8 cellular contexts compared by ENCODE assay signal in the genomic region with DNA sequence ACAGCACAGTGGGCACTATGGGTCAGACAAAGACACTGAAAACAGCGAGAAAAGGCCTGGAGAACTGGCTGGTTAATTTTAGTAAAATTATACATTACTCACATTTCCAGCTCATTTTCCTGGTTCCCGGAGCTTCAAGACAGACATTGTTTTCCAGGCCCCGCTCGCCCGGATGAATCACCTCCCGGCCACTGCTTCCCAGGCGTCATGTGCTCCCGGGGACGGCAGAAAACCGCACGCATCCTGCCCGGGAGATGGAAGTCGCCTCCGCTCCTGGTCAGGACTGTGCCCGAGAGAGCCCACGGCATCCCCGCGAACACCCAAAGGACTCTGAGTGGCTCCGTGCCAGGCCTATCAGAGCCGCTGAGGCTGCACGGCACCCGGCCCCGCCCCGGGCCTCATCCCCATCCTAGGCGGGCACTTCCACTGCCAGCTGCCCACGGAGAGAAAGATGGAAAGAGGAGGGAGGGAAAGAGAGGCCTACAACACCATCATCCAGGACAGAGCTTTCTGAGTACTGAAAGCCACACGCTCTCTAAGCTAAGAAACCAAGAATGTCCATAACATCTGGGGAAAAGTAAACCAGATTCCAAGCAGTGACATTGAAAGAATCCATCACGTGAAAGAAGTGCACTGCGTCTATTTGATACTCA.
A peak's percentile ranks its signal among the peaks of the same experiment; 100 is the strongest.
DNase-seq lines count a peak whose midpoint lies in the region; ATAC-seq and TF ChIP-seq lines count a peak whose summit lies in the region.

No MANE protein-coding gene starts in this region.

- peaks cover 20% of the 10 kb centered on the region for H3K4me1 Mint-ChIP-seq in activated naive CD8-positive, alpha-beta T cell treated with anti-CD3 and anti-CD28 coated beads, Interleukin-2, amount 50 U/mL, for 24 hours
- H3K4me1 Mint-ChIP-seq in activated CD4-positive, alpha-beta T cell treated with anti-CD3 and anti-CD28 coated beads, Interleukin-2, amount 10 ng/mL, durations not matched to agents 24 days and 14 days: peaks cover 3% of the 10 kb centered on the region

- H3K36me3 ChIP-seq in cardiac muscle cell: peaks cover 11% of the 10 kb centered on the region

- no peaks in the 10 kb centered on the region for H3K9me3 Mint-ChIP-seq in activated naive CD8-positive, alpha-beta T cell treated with anti-CD3 and anti-CD28 coated beads, Interleukin-2, amount 50 U/mL, for 24 hours
- no peaks in the 10 kb centered on the region for H3K9me3 Mint-ChIP-seq in activated CD4-positive, alpha-beta T cell treated with anti-CD3 and anti-CD28 coated beads, Interleukin-2, amount 10 ng/mL, durations not matched to agents 24 days and 14 days

- DNase-seq in D341Med (ENCODE audit: low spot score) (peak; percentile 36), cardiac muscle cell (ENCODE audit: low read depth in 1 of 2, low spot score in 1 of 2) (peak in 1 of 2 donors; percentile 92), pulmonary artery endothelial cell (ENCODE audit: low read depth, low spot score) (peak; percentile 85), NCI-H526 (lab: John Stamatoyannopoulos, UW) (no peak), OCI-M1 (lab: John Stamatoyannopoulos, UW) (no peak)
- no peak for DNase-seq in activated naive CD8-positive, alpha-beta T cell treated with anti-CD3 and anti-CD28 coated beads, Interleukin-2, amount 50 U/mL, for 24 hours
- DNase-seq in activated CD4-positive, alpha-beta T cell treated with anti-CD3 and anti-CD28 coated beads, Interleukin-2, amount 10 ng/mL, durations not matched to agents 24 days and 14 days: no peak

- intact Hi-C loops in activated CD4-positive, alpha-beta T cell treated with anti-CD3 and anti-CD28 coated beads, Interleukin-2, amount 10 ng/mL, durations not matched to agents 24 days and 14 days (cut with micrococcal nuclease): no loop called here

- peak overlapping the region; percentile 53 for H3K27ac Mint-ChIP-seq in activated naive CD8-positive, alpha-beta T cell treated with anti-CD3 and anti-CD28 coated beads, Interleukin-2, amount 50 U/mL, for 24 hours
- no peak overlapping the region for H3K27ac Mint-ChIP-seq in activated CD4-positive, alpha-beta T cell treated with anti-CD3 and anti-CD28 coated beads, Interleukin-2, amount 10 ng/mL, durations not matched to agents 24 days and 14 days

- no peaks in the 10 kb centered on the region for H3K27me3 ChIP-seq in cardiac muscle cell

- H3K36me3 Mint-ChIP-seq in activated naive CD8-positive, alpha-beta T cell treated with anti-CD3 and anti-CD28 coated beads, Interleukin-2, amount 50 U/mL, for 24 hours (ENCODE audit: low read depth): peaks cover 8% of the 10 kb centered on the region
- peaks cover 17% of the 10 kb centered on the region for H3K36me3 Mint-ChIP-seq in activated CD4-positive, alpha-beta T cell treated with anti-CD3 and anti-CD28 coated beads, Interleukin-2, amount 10 ng/mL, durations not matched to agents 24 days and 14 days (ENCODE audit: low read depth)

- H3K4me3 ChIP-seq in cardiac muscle cell: no peak overlapping the region

- ATAC-seq in activated naive CD8-positive, alpha-beta T cell treated with anti-CD3 and anti-CD28 coated beads, Interleukin-2, amount 50 U/mL, for 24 hours: no peak
- ATAC-seq in GM18867 (IDR thresholded peaks at IDR 0.05; ENCODE audit: unreplicated experiment): no peak

- no peaks in the 10 kb centered on the region for H3K4me1 ChIP-seq in cardiac muscle cell (ENCODE audit: low read depth)

- H3K27ac ChIP-seq in cardiac muscle cell: peak overlapping the region; percentile 30

- no peak overlapping the region for H3K4me3 Mint-ChIP-seq in activated naive CD8-positive, alpha-beta T cell treated with anti-CD3 and anti-CD28 coated beads, Interleukin-2, amount 50 U/mL, for 24 hours
- no peak overlapping the region for H3K4me3 Mint-ChIP-seq in activated CD4-positive, alpha-beta T cell treated with anti-CD3 and anti-CD28 coated beads, Interleukin-2, amount 10 ng/mL, durations not matched to agents 24 days and 14 days

- H3K27me3 Mint-ChIP-seq in activated naive CD8-positive, alpha-beta T cell treated with anti-CD3 and anti-CD28 coated beads, Interleukin-2, amount 50 U/mL, for 24 hours: no peaks in the 10 kb centered on the region
- no peaks in the 10 kb centered on the region for H3K27me3 Mint-ChIP-seq in activated CD4-positive, alpha-beta T cell treated with anti-CD3 and anti-CD28 coated beads, Interleukin-2, amount 10 ng/mL, durations not matched to agents 24 days and 14 days

- TF ChIP-seq CTCF in cardiac muscle cell (IDR thresholded peaks at IDR 0.05; ENCODE audit: low read depth, low read length): no peak

- no peaks in the 10 kb centered on the region for H3K9me3 ChIP-seq in cardiac muscle cell (ENCODE audit: low read depth)

Comparison
In these comparisons a context has a peak if more than half of its experiments do, and no peak if none do; other contexts are left out.
1. DNase-seq: peak in D341Med (single experiment) and pulmonary artery endothelial cell (single experiment); none in activated naive CD8-positive, alpha-beta T cell treated with anti-CD3 and anti-CD28 coated beads, Interleukin-2, amount 50 U/mL, for 24 hours (single experiment), NCI-H526 (0 of 2), OCI-M1 (single experiment) and activated CD4-positive, alpha-beta T cell treated with anti-CD3 and anti-CD28 coated beads, Interleukin-2, amount 10 ng/mL, durations not matched to agents 24 days and 14 days (single experiment).